Comparison of ENCODE assay signal across 8 cellular contexts in genomic region chr2:24075259-24075658, GRCh38. TPM values are rescaled to one million over a fixed set of nuclear protein-coding genes. Genes with fewer than 3 reads are reported as not detected.
DNase-seq lines count a peak whose midpoint lies in the region; TF ChIP-seq lines count a peak whose summit lies in the region.

No MANE protein-coding gene starts in this region.

- TF ChIP-seq CTCF in GM12875 (IDR thresholded peaks at IDR 0.05; ENCODE audit: borderline replicate concordance, insufficient read depth, low read depth, low read length) (no peak), VCaP (conservative IDR thresholded peaks at IDR 0.05) (no peak), fibroblast of the aortic adventitia (IDR thresholded peaks at IDR 0.05; ENCODE audit: insufficient read depth, low read length) (no peak), retinal pigment epithelial cell (conservative IDR thresholded peaks at IDR 0.05; ENCODE audit: low read depth, low read length) (no peak), GM10248 (IDR thresholded peaks at IDR 0.05; ENCODE audit: control extremely low read depth, extremely low read depth, low read depth, missing control alignments) (no peak)

- no peak for DNase-seq in fibroblast of the aortic adventitia (ENCODE audit: low read depth)
- DNase-seq in retinal pigment epithelial cell (ENCODE audit: low read depth): no peak
- DNase-seq in SK-N-DZ (ENCODE audit: low spot score): no peak
- DNase-seq in NCI-H748 treated with DMSO at 0.1 percent for 48 hours (lab: John Stamatoyannopoulos, UW): no peak
- DNase-seq in GM10248 (ENCODE audit: extremely low spot score): no peak
- no peak for DNase-seq in D341Med (ENCODE audit: low spot score)

- H3K4me3 ChIP-seq in GM12875 (ENCODE audit: low read depth, low read length) (peak overlapping the region; percentile 81), fibroblast of the aortic adventitia (ENCODE audit: low read depth, low read length) (peak overlapping the region; percentile 99), retinal pigment epithelial cell (ENCODE audit: low read length) (peak overlapping the region; percentile 99)

- peak overlapping the region; percentile 88 for H3K27ac ChIP-seq in VCaP

- CTCF ChIA-PET in GM10248 (lab: Yijun Ruan, JAX): interaction anchor here (1.9 to 2.0 kb wide), 3 partner anchors 9 to 14 kb away, joined by 11 to 18 read pairs (median 13); partner anchors contain the start of gene TP53I3

- POLR2A ChIA-PET in GM10248 (lab: Yijun Ruan, JAX): no interaction called here

RNA-seq across cellular contexts. Expression of gene SF3B6, which starts 0.9 kb away (rescaled TPM):
- 162 and 191 TPM in 2 replicates for total RNA-seq in fibroblast of the aortic adventitia (ENCODE audit: low replicate concordance)
- 193 and 230 TPM in 2 replicates for polyA plus RNA-seq in SK-N-DZ (2014; cell fraction: cytosol; rRNA removed)
- polyA plus RNA-seq in SK-N-DZ (2014; cell fraction: nucleus; rRNA removed): 152 and 208 TPM in 2 replicates

RNA-seq across cellular contexts. Expression of gene TP53I3, which starts 9.4 kb away (rescaled TPM):
- total RNA-seq in fibroblast of the aortic adventitia (ENCODE audit: low replicate concordance): 22.3 and 38.7 TPM in 2 replicates
- 17.5 and 19.9 TPM in 2 replicates for polyA plus RNA-seq in SK-N-DZ (2014; cell fraction: cytosol; rRNA removed)
- polyA plus RNA-seq in SK-N-DZ (2014; cell fraction: nucleus; rRNA removed): 38.0 and 40.3 TPM in 2 replicates

RNA-seq across cellular contexts. Expression of gene FKBP1B, which starts 25.7 kb away (rescaled TPM):
- total RNA-seq in fibroblast of the aortic adventitia (ENCODE audit: low replicate concordance): 3.5 and 7.9 TPM in 2 replicates
- 33.9 and 47.8 TPM in 2 replicates for polyA plus RNA-seq in SK-N-DZ (2014; cell fraction: cytosol; rRNA removed)
- 23.8 and 33.4 TPM in 2 replicates for polyA plus RNA-seq in SK-N-DZ (2014; cell fraction: nucleus; rRNA removed)

RNA-seq across cellular contexts. Expression of gene WDCP, which starts 28.1 kb away (rescaled TPM):
- total RNA-seq in fibroblast of the aortic adventitia (ENCODE audit: low replicate concordance): 6.4 and 9.3 TPM in 2 replicates
- polyA plus RNA-seq in SK-N-DZ (2014; cell fraction: cytosol; rRNA removed): 18.7 and 18.8 TPM in 2 replicates
- 12.1 and 16.3 TPM in 2 replicates for polyA plus RNA-seq in SK-N-DZ (2014; cell fraction: nucleus; rRNA removed)

RNA-seq across cellular contexts. Expression of gene PFN4, which starts 47.9 kb away (rescaled TPM):
- 0.45 and 1.7 TPM in 2 replicates for total RNA-seq in fibroblast of the aortic adventitia (ENCODE audit: low replicate concordance)
- 1.9 and 2.1 TPM in 2 replicates for polyA plus RNA-seq in SK-N-DZ (2014; cell fraction: cytosol; rRNA removed)
- 0.37 and 1.4 TPM in 2 replicates for polyA plus RNA-seq in SK-N-DZ (2014; cell fraction: nucleus; rRNA removed)
